In genomic region chr4:1310031-1310795, GRCh38 we compare ENCODE assay signal across 10 cellular contexts. TPM values are rescaled to one million over a fixed set of nuclear protein-coding genes. Genes with fewer than 3 reads are reported as not detected.
DNase-seq lines count a peak whose midpoint lies in the region; ATAC-seq and TF ChIP-seq lines count a peak whose summit lies in the region.
"Had no signal": no experiment of that assay in that cellular context is flagged by ENCODE, and none has a peak within 500 bp of the region (broad histone marks: within the 10 kb centered on the region; RNA-seq: fewer than 3 reads in every experiment).

No MANE protein-coding gene starts in this region.

- DNase-seq in activated CD8-positive, alpha-beta T cell treated with anti-CD3 and anti-CD28 coated beads, Interleukin-2, amount 10 ng/mL, durations not matched to agents 7 days and 5 days = no peak
- no peak for DNase-seq in glutamatergic neuron
- peak; percentile 87 for DNase-seq in osteoblast (ENCODE audit: insufficient read length, low spot score, missing footprints)
- no peak for DNase-seq in GM19238 (ENCODE audit: insufficient read length, low spot score)
- DNase-seq in caudate nucleus (lab: John Stamatoyannopoulos, UW) = no peak
- no peak for DNase-seq in NCI-H2029 (lab: John Stamatoyannopoulos, UW)
- DNase-seq: NCI-H1092 treated with DMSO at 0.1 percent for 48 hours had no signal

- H4K20me1 ChIP-seq in BLaER1 treated with 17β-estradiol and CSF1 and Interleukin-3, amounts not matched to agents 10 nM and 100 nM = peaks cover 54 to 98% (median 82%) of the 10 kb centered on the region in 11 experiments
- peaks cover 41% of the 10 kb centered on the region for H4K20me1 ChIP-seq in osteoblast (ENCODE audit: insufficient read depth, low read length)

- CTCF ChIA-PET in activated CD8-positive, alpha-beta T cell treated with anti-CD3 and anti-CD28 coated beads, Interleukin-2, amount 10 ng/mL, durations not matched to agents 7 days and 5 days (lab: Charles Lee) = interaction anchor here (1.0 to 2.4 kb wide), 5 partner anchors 23 to 43 kb away, joined by 3 to 10 read pairs (median 3); partner anchors contain the start of gene UVSSA

- H3K4me3 Mint-ChIP-seq in activated CD8-positive, alpha-beta T cell treated with anti-CD3 and anti-CD28 coated beads, Interleukin-2, amount 10 ng/mL, durations not matched to agents 7 days and 5 days = peak overlapping the region; percentile 42
- peak overlapping the region; percentile 38 for H3K4me3 Mint-ChIP-seq in glutamatergic neuron (ENCODE audit: unreplicated experiment)

- no peak overlapping the region for H3K27ac Mint-ChIP-seq in activated CD8-positive, alpha-beta T cell treated with anti-CD3 and anti-CD28 coated beads, Interleukin-2, amount 10 ng/mL, durations not matched to agents 7 days and 5 days
- H3K27ac Mint-ChIP-seq in glutamatergic neuron (ENCODE audit: unreplicated experiment) = peak overlapping the region; percentile 68

- H3K9me3 Mint-ChIP-seq in activated CD8-positive, alpha-beta T cell treated with anti-CD3 and anti-CD28 coated beads, Interleukin-2, amount 10 ng/mL, durations not matched to agents 7 days and 5 days (ENCODE audit: insufficient read depth) = no peaks in the 10 kb centered on the region
- H3K9me3 Mint-ChIP-seq in glutamatergic neuron (ENCODE audit: unreplicated experiment) = peaks cover 8% of the 10 kb centered on the region

- TF ChIP-seq CTCF in glutamatergic neuron (IDR thresholded peaks at IDR 0.05; ENCODE audit: partially characterized antibody, unreplicated experiment) = no peak
- no peak for TF ChIP-seq CTCF in osteoblast (IDR thresholded peaks at IDR 0.05; ENCODE audit: extremely low read depth, low read depth, low read length)

- H3K36me3 ChIP-seq in BLaER1 treated with 17β-estradiol and CSF1 and Interleukin-3, amounts not matched to agents 10 nM and 100 nM = peaks cover 39 to 59% (median 54%) of the 10 kb centered on the region in 11 experiments
- H3K36me3 ChIP-seq in osteoblast (ENCODE audit: insufficient read depth, low read length) = peaks cover 29% of the 10 kb centered on the region

- peaks cover 52% of the 10 kb centered on the region for H3K36me3 Mint-ChIP-seq in activated CD8-positive, alpha-beta T cell treated with anti-CD3 and anti-CD28 coated beads, Interleukin-2, amount 10 ng/mL, durations not matched to agents 7 days and 5 days (ENCODE audit: low read depth)
- peaks cover 5% of the 10 kb centered on the region for H3K36me3 Mint-ChIP-seq in glutamatergic neuron (ENCODE audit: unreplicated experiment)

- peaks cover 0 to 19% (median 10%) of the 10 kb centered on the region in 11 experiments; a peak in 13 of 22 replicates for H3K9me3 ChIP-seq in BLaER1 treated with 17β-estradiol and CSF1 and Interleukin-3, amounts not matched to agents 10 nM and 100 nM (replicated peaks in 1 of 11)
- no peaks in the 10 kb centered on the region for H3K9me3 ChIP-seq in osteoblast (ENCODE audit: low read depth, low read length)

- POLR2A ChIA-PET in activated CD8-positive, alpha-beta T cell treated with anti-CD3 and anti-CD28 coated beads, Interleukin-2, amount 10 ng/mL, durations not matched to agents 7 days and 5 days (lab: Charles Lee) = interaction anchor here (0.8 to 2.2 kb wide), 5 partner anchors 20 to 44 kb away, joined by 3 to 15 read pairs (median 4); partner anchors contain the start of genes MAEA and UVSSA

- H3K4me1 Mint-ChIP-seq in activated CD8-positive, alpha-beta T cell treated with anti-CD3 and anti-CD28 coated beads, Interleukin-2, amount 10 ng/mL, durations not matched to agents 7 days and 5 days (ENCODE audit: low read depth) = peaks cover 62% of the 10 kb centered on the region
- peaks cover 20% of the 10 kb centered on the region for H3K4me1 Mint-ChIP-seq in glutamatergic neuron (ENCODE audit: low read depth, unreplicated experiment)

- peak overlapping the region in 6 of 10 experiments; percentile 28 to 55 (median 42); a peak in 10 of 20 replicates for H3K4me3 ChIP-seq in BLaER1 treated with 17β-estradiol and CSF1 and Interleukin-3, amounts not matched to agents 10 nM and 100 nM
- peak overlapping the region; percentile 68 for H3K4me3 ChIP-seq in osteoblast (ENCODE audit: insufficient read depth, low read length)

- H3K4me1 ChIP-seq in BLaER1 treated with 17β-estradiol and CSF1 and Interleukin-3, amounts not matched to agents 10 nM and 100 nM = peaks cover 63 to 72% (median 68%) of the 10 kb centered on the region in 10 experiments
- H3K4me1 ChIP-seq in osteoblast (ENCODE audit: insufficient read depth, low read length) = peaks cover 19% of the 10 kb centered on the region

- peak overlapping the region; percentile 44 to 74 (median 65); a peak in 18 of 22 replicates for H3K9ac ChIP-seq in BLaER1 treated with 17β-estradiol and CSF1 and Interleukin-3, amounts not matched to agents 10 nM and 100 nM

- peaks cover 91% of the 10 kb centered on the region for H3K79me2 ChIP-seq in osteoblast (ENCODE audit: insufficient read depth, low read length)

- no peaks in the 10 kb centered on the region for H3K27me3 Mint-ChIP-seq in activated CD8-positive, alpha-beta T cell treated with anti-CD3 and anti-CD28 coated beads, Interleukin-2, amount 10 ng/mL, durations not matched to agents 7 days and 5 days (ENCODE audit: low read depth)
- peaks cover 5% of the 10 kb centered on the region for H3K27me3 Mint-ChIP-seq in glutamatergic neuron (ENCODE audit: unreplicated experiment)
- H3K27me3 Mint-ChIP-seq: stimulated activated memory B cell treated with anti-CD40 and anti-IgM and Interleukin-4, amounts not matched to agents 10 μg/mL and 1 μg/mL and 100 μg/mL, for 72 hours had no signal

- no peak for ATAC-seq in activated CD8-positive, alpha-beta T cell treated with anti-CD3 and anti-CD28 coated beads, Interleukin-2, amount 10 ng/mL, durations not matched to agents 7 days and 5 days
- no peak for ATAC-seq in GM18498 (IDR thresholded peaks at IDR 0.05; ENCODE audit: unreplicated experiment)

- no peak overlapping the region for H2AFZ ChIP-seq in osteoblast (ENCODE audit: low read length)

- H3K4me2 ChIP-seq in BLaER1 treated with 17β-estradiol and CSF1 and Interleukin-3, amounts not matched to agents 10 nM and 100 nM = peak overlapping the region; percentile 78 to 97 (median 92)
- H3K4me2 ChIP-seq in osteoblast (ENCODE audit: insufficient read depth, low read length) = peak overlapping the region; percentile 90

- peak overlapping the region in 10 of 11 experiments; percentile 0 to 84 (median 72); a peak in 19 of 22 replicates for H3K27ac ChIP-seq in BLaER1 treated with 17β-estradiol and CSF1 and Interleukin-3, amounts not matched to agents 10 nM and 100 nM
- H3K27ac ChIP-seq in osteoblast (ENCODE audit: low read depth, low read length) = peak overlapping the region; percentile 49
- H3K27ac ChIP-seq in caudate nucleus (ENCODE audit: low read depth, low read length) = no peak overlapping the region

- H3K27me3 ChIP-seq in BLaER1 treated with 17β-estradiol and CSF1 and Interleukin-3, amounts not matched to agents 10 nM and 100 nM = no peaks in the 10 kb centered on the region
- no peaks in the 10 kb centered on the region for H3K27me3 ChIP-seq in osteoblast (ENCODE audit: insufficient read depth, low read length)

RNA-seq across cellular contexts. Expression of gene MAEA, which starts 20.5 kb away (rescaled TPM):
- 10 to 100 TPM; 60.3 to 65.1 TPM for total RNA-seq in activated CD8-positive, alpha-beta T cell treated with anti-CD3 and anti-CD28 coated beads, Interleukin-2, amount 10 ng/mL, durations not matched to agents 7 days and 5 days
- 77.2 TPM for total RNA-seq in glutamatergic neuron (ENCODE audit: unreplicated experiment)
- 55.7 and 70.6 TPM in 2 replicates for total RNA-seq in osteoblast

RNA-seq across cellular contexts. Expression of gene UVSSA, which starts 36.8 kb away (rescaled TPM):
- 10 to 100 TPM; 16.7 to 17.0 TPM for total RNA-seq in activated CD8-positive, alpha-beta T cell treated with anti-CD3 and anti-CD28 coated beads, Interleukin-2, amount 10 ng/mL, durations not matched to agents 7 days and 5 days
- total RNA-seq in glutamatergic neuron (ENCODE audit: unreplicated experiment) (33.9 TPM), osteoblast (12.7 and 14.8 TPM in 2 replicates)
